ENCODE assay signal across 8 cellular contexts in the genomic region with DNA sequence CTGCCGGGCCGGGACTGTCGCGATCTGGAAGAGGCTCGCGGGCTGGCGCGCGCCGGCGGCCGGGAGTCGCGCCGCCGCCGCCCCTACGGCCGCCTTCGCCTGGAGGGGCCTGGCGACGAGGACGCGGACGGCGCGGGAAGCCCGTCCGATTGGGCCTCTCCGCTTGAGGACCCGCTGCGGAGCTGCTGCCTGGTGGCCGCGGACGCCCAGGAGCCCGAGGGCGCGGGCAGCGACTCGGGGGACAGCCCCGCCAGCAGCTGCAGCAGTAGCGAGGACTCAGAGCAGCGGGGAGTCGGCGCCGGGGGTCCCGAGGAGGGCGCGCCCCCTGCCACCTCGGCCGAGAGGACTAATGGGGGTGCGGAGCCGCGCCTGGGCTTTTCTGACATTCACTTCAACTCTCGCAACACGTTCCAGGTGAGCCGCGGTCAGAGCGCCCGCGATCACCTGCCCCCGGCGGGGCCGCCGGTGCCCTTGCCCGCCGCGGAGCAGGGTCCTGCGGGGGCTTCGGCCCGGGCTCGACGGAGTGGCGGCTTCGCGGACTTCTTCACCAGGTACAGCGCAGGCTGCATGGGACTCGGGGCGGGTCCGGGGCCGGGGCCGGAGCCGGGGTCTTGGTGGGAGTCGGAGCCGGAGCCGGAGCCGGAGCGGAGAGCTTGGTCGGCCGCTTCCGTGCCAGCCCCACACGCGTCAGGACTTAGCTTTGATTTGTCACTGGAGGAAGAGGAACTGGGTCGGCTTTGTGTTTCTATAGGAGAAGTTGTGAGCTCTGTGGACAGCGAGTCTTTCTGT. TPM values are rescaled to one million over a fixed set of nuclear protein-coding genes. Genes with fewer than 3 reads are reported as not detected.
DNase-seq lines count a peak whose midpoint lies in the region; ATAC-seq and TF ChIP-seq lines count a peak whose summit lies in the region.

No MANE protein-coding gene starts in this region.

- H3K9me3 Mint-ChIP-seq in activated T-helper 17 cell treated with anti-CD3 and anti-CD28 coated beads, Interleukin-2, amount 50 U/mL, for 72 hours = no peaks in the 10 kb centered on the region
- peaks cover 11% of the 10 kb centered on the region for H3K9me3 Mint-ChIP-seq in nephron progenitor cell

- ATAC-seq in GM19023 (IDR thresholded peaks at IDR 0.05; ENCODE audit: unreplicated experiment) = peak; percentile 56
- peak; percentile 49 for ATAC-seq in HG03097 (IDR thresholded peaks at IDR 0.05; ENCODE audit: low FRiP score, unreplicated experiment)
- peak; percentile 56 for ATAC-seq in activated T-helper 17 cell treated with anti-CD3 and anti-CD28 coated beads, Interleukin-2, amount 50 U/mL, for 72 hours (replicated peaks)
- peak; percentile 64 for ATAC-seq in foreskin keratinocyte

- H3K27me3 ChIP-seq in foreskin keratinocyte = no peaks in the 10 kb centered on the region

- peak overlapping the region; percentile 73 for H3K4me3 Mint-ChIP-seq in activated T-helper 17 cell treated with anti-CD3 and anti-CD28 coated beads, Interleukin-2, amount 50 U/mL, for 72 hours
- peak overlapping the region; percentile 92 for H3K4me3 Mint-ChIP-seq in nephron progenitor cell

- peak overlapping the region; percentile 97 for H3K27ac ChIP-seq in C4-2B
- H3K27ac ChIP-seq in foreskin keratinocyte = peak overlapping the region; percentile 48

- H3K27me3 Mint-ChIP-seq in activated T-helper 17 cell treated with anti-CD3 and anti-CD28 coated beads, Interleukin-2, amount 50 U/mL, for 72 hours = peaks cover 34% of the 10 kb centered on the region
- H3K27me3 Mint-ChIP-seq in nephron progenitor cell (ENCODE audit: low read depth, poor library complexity) = peaks cover 50% of the 10 kb centered on the region

- peaks cover 7% of the 10 kb centered on the region for H3K4me1 ChIP-seq in foreskin keratinocyte

- DNase-seq in NCI-H526 (lab: John Stamatoyannopoulos, UW) (peak; percentile 68 to 80), foreskin keratinocyte (peak; percentile 64 to 81), nephron progenitor cell (peak; percentile 68)
- DNase-seq in central memory CD4-positive, alpha-beta T cell = no peak

- TF ChIP-seq CTCF in C4-2B (conservative IDR thresholded peaks at IDR 0.05) = no peak
- no peak for TF ChIP-seq CTCF in foreskin keratinocyte (conservative IDR thresholded peaks at IDR 0.05)
- no peak for TF ChIP-seq CTCF in nephron progenitor cell (IDR thresholded peaks at IDR 0.05)

- no peaks in the 10 kb centered on the region for H3K36me3 Mint-ChIP-seq in activated T-helper 17 cell treated with anti-CD3 and anti-CD28 coated beads, Interleukin-2, amount 50 U/mL, for 72 hours (ENCODE audit: low read depth)
- no peaks in the 10 kb centered on the region for H3K36me3 Mint-ChIP-seq in nephron progenitor cell (ENCODE audit: low read depth)

- no peaks in the 10 kb centered on the region for H3K4me1 Mint-ChIP-seq in activated T-helper 17 cell treated with anti-CD3 and anti-CD28 coated beads, Interleukin-2, amount 50 U/mL, for 72 hours
- H3K4me1 Mint-ChIP-seq in nephron progenitor cell = peaks cover 19% of the 10 kb centered on the region

- H3K27ac Mint-ChIP-seq in activated T-helper 17 cell treated with anti-CD3 and anti-CD28 coated beads, Interleukin-2, amount 50 U/mL, for 72 hours = peak overlapping the region; percentile 41
- no peak overlapping the region for H3K27ac Mint-ChIP-seq in nephron progenitor cell

RNA-seq across cellular contexts. Expression of gene TBC1D12, which starts 0.9 kb away (rescaled TPM):
- 1 to 10 TPM in 1 of 2 donors, under 1 TPM in 1; 0.84 to 1.6 TPM for total RNA-seq in activated T-helper 17 cell treated with anti-CD3 and anti-CD28 coated beads, Interleukin-2, amount 50 U/mL, for 72 hours
- total RNA-seq in foreskin keratinocyte = 5.1 and 6.8 TPM in 2 replicates
- polyA plus RNA-seq in foreskin keratinocyte = 2.6 and 3.6 TPM in 2 replicates

RNA-seq across cellular contexts. Expression of gene NOC3L, which starts 40.5 kb away (rescaled TPM):
- 10 to 100 TPM; 29.2 to 49.3 TPM for total RNA-seq in activated T-helper 17 cell treated with anti-CD3 and anti-CD28 coated beads, Interleukin-2, amount 50 U/mL, for 72 hours
- total RNA-seq in foreskin keratinocyte = 27.7 and 33.0 TPM in 2 replicates
- polyA plus RNA-seq in foreskin keratinocyte = 6.6 and 9.4 TPM in 2 replicates
